32 cellular contexts compared by ENCODE assay signal in genomic region chr22:20201837-20202392, GRCh38. TPM values are rescaled to one million over a fixed set of nuclear protein-coding genes. Genes with fewer than 3 reads are reported as not detected.
"Had no signal": no experiment of that assay in that cellular context is flagged by ENCODE, and none has a peak within 500 bp of the region (broad histone marks: within the 10 kb centered on the region; RNA-seq: fewer than 3 reads in every experiment).

No MANE protein-coding gene starts in this region.

- H3K27me3 ChIP-seq: ascending aorta, dorsolateral prefrontal cortex had no signal

- H3K9me3 ChIP-seq: ascending aorta, esophagus muscularis mucosa, gastroesophageal sphincter had no signal

- H3K27ac Mint-ChIP-seq: activated B cell treated with CpG ODN at 0.5 μM for 24 hours; activated CD4-positive, alpha-beta memory T cell treated with anti-CD3 and anti-CD28 coated beads for 36 hours; activated CD4-positive, alpha-beta T cell treated with anti-CD3 and anti-CD28 coated beads, Interleukin-2, amount 10 ng/mL, durations not matched to agents 24 days and 14 days; activated CD8-positive, alpha-beta memory T cell treated with anti-CD3 and anti-CD28 coated beads, Interleukin-2, amount 10 ng/mL, durations not matched to agents 7 days and 5 days; activated CD8-positive, alpha-beta T cell treated with anti-CD3 and anti-CD28 coated beads, Interleukin-2, amount 10 ng/mL, durations not matched to agents 7 days and 5 days; activated naive CD4-positive, alpha-beta T cell treated with anti-CD3 and anti-CD28 coated beads for 36 hours; activated naive CD4-positive, alpha-beta T cell treated with anti-CD3 and anti-CD28 coated beads, Interleukin-2, amount 50 U/mL, for 72 hours; activated naive CD8-positive, alpha-beta T cell treated with anti-CD3 and anti-CD28 coated beads, Interleukin-2, amount 10 ng/mL, durations not matched to agents 7 days and 5 days; activated T-helper 1 cell treated with anti-CD3 and anti-CD28 coated beads, Interleukin-12 subunit alpha, Interleukin-12 subunit beta, Interleukin-2, Interleukin-4 antibody, amounts not matched to agents 30 ng/mL and 10 ng/mL and 1 ng/mL, durations not matched to agents 14 hours and 24 hours and 36 hours; activated T-helper 2 cell treated with anti-CD3 and anti-CD28 coated beads, Interferon-gamma antibody, Interleukin-2, Interleukin-4, amounts not matched to agents 10 μg/mL and 5 μg/mL and 100 μg/mL, durations not matched to agents 14 hours and 24 hours and 36 hours had no signal

- H3K36me3 ChIP-seq: ascending aorta, brain microvascular endothelial cell, esophagus muscularis mucosa, gastroesophageal sphincter had no signal

- DNase-seq: activated B cell treated with CpG ODN at 0.5 μM for 24 hours; activated CD4-positive, alpha-beta memory T cell treated with anti-CD3 and anti-CD28 coated beads for 36 hours; activated CD4-positive, alpha-beta T cell treated with anti-CD3 and anti-CD28 coated beads, Interleukin-2, amount 10 ng/mL, durations not matched to agents 24 days and 14 days; activated CD8-positive, alpha-beta memory T cell treated with anti-CD3 and anti-CD28 coated beads, Interleukin-2, amount 10 ng/mL, durations not matched to agents 7 days and 5 days; activated CD8-positive, alpha-beta memory T cell treated with anti-CD3 and anti-CD28 coated beads, Interleukin-2, amount 50 U/mL, for 4 hours; activated CD8-positive, alpha-beta T cell treated with anti-CD3 and anti-CD28 coated beads, Interleukin-2, amount 10 ng/mL, durations not matched to agents 7 days and 5 days; activated effector memory CD4-positive, alpha-beta T cell treated with anti-CD3 and anti-CD28 coated beads, Interleukin-2, amount 50 U/mL, for 16 hours; activated naive CD4-positive, alpha-beta T cell treated with anti-CD3 and anti-CD28 coated beads for 36 hours; activated naive CD8-positive, alpha-beta T cell treated with anti-CD3 and anti-CD28 coated beads, Interleukin-2, amount 10 ng/mL, durations not matched to agents 7 days and 5 days; activated T-cell treated with anti-CD3 and anti-CD28 coated beads, Interleukin-2, amount 50 U/mL, for 1 hour; activated T-cell treated with anti-CD3 and anti-CD28 coated beads, Interleukin-2, amount 50 U/mL, for 48 hours; brain microvascular endothelial cell; dorsolateral prefrontal cortex; effector memory CD4-positive, alpha-beta T cell; erythroblast; foreskin melanocyte; head of caudate nucleus; hippocampal formation; T-helper 2 cell had no signal

- ATAC-seq: activated CD4-positive, CD25-positive, alpha-beta regulatory T cell treated with anti-CD3 and anti-CD28 coated beads, Interleukin-2, amount 50 U/mL, for 24 hours; activated CD8-positive, alpha-beta memory T cell treated with anti-CD3 and anti-CD28 coated beads, Interleukin-2, amount 10 ng/mL, durations not matched to agents 7 days and 5 days; activated CD8-positive, alpha-beta T cell treated with anti-CD3 and anti-CD28 coated beads, Interleukin-2, amount 10 ng/mL, durations not matched to agents 7 days and 5 days; activated naive CD4-positive, alpha-beta T cell treated with anti-CD3 and anti-CD28 coated beads, Interleukin-2, amount 50 U/mL, for 72 hours; gastroesophageal sphincter had no signal

- H3K36me3 Mint-ChIP-seq: activated CD4-positive, alpha-beta memory T cell treated with anti-CD3 and anti-CD28 coated beads for 36 hours; activated CD8-positive, alpha-beta memory T cell treated with anti-CD3 and anti-CD28 coated beads, Interleukin-2, amount 10 ng/mL, durations not matched to agents 7 days and 5 days; activated naive CD4-positive, alpha-beta T cell treated with anti-CD3 and anti-CD28 coated beads, Interleukin-2, amount 50 U/mL, for 72 hours; activated naive CD8-positive, alpha-beta T cell treated with anti-CD3 and anti-CD28 coated beads, Interleukin-2, amount 10 ng/mL, durations not matched to agents 7 days and 5 days had no signal

- H3K4me3 ChIP-seq: ascending aorta, coronary artery, dorsolateral prefrontal cortex, esophagus muscularis mucosa, gastroesophageal sphincter had no signal

- H3K27me3 Mint-ChIP-seq: activated CD4-positive, alpha-beta memory T cell treated with anti-CD3 and anti-CD28 coated beads for 36 hours; activated CD4-positive, alpha-beta T cell treated with anti-CD3 and anti-CD28 coated beads, Interleukin-2, amount 10 ng/mL, durations not matched to agents 24 days and 14 days; activated CD8-positive, alpha-beta memory T cell treated with anti-CD3 and anti-CD28 coated beads, Interleukin-2, amount 10 ng/mL, durations not matched to agents 7 days and 5 days; central memory CD8-positive, alpha-beta T cell had no signal

- H3K27ac ChIP-seq: ascending aorta, brain microvascular endothelial cell, coronary artery had no signal

- H3K4me3 Mint-ChIP-seq: activated B cell treated with CpG ODN at 0.5 μM for 24 hours; activated CD4-positive, alpha-beta memory T cell treated with anti-CD3 and anti-CD28 coated beads for 36 hours; activated CD4-positive, alpha-beta T cell treated with anti-CD3 and anti-CD28 coated beads, Interleukin-2, amount 10 ng/mL, durations not matched to agents 24 days and 14 days; activated CD8-positive, alpha-beta memory T cell treated with anti-CD3 and anti-CD28 coated beads, Interleukin-2, amount 10 ng/mL, durations not matched to agents 7 days and 5 days; activated CD8-positive, alpha-beta T cell treated with anti-CD3 and anti-CD28 coated beads, Interleukin-2, amount 10 ng/mL, durations not matched to agents 7 days and 5 days; activated naive CD4-positive, alpha-beta T cell treated with anti-CD3 and anti-CD28 coated beads for 36 hours; activated naive CD8-positive, alpha-beta T cell treated with anti-CD3 and anti-CD28 coated beads, Interleukin-2, amount 10 ng/mL, durations not matched to agents 7 days and 5 days; activated T-helper 1 cell treated with anti-CD3 and anti-CD28 coated beads, Interleukin-12 subunit alpha, Interleukin-12 subunit beta, Interleukin-2, Interleukin-4 antibody, amounts not matched to agents 30 ng/mL and 10 ng/mL and 1 ng/mL, durations not matched to agents 14 hours and 24 hours and 36 hours; central memory CD8-positive, alpha-beta T cell; dendritic cell treated with granulocyte-macrophage colony-stimulating factor and Interleukin-4, amounts not matched to agents 40 ng/mL and 50 ng/mL, for 4 days had no signal

- H3K9me3 Mint-ChIP-seq: activated B cell treated with CpG ODN at 0.5 μM for 24 hours; activated CD4-positive, alpha-beta memory T cell treated with anti-CD3 and anti-CD28 coated beads for 36 hours; activated CD4-positive, alpha-beta T cell treated with anti-CD3 and anti-CD28 coated beads, Interleukin-2, amount 10 ng/mL, durations not matched to agents 24 days and 14 days; activated naive CD4-positive, alpha-beta T cell treated with anti-CD3 and anti-CD28 coated beads for 36 hours; activated naive CD4-positive, alpha-beta T cell treated with anti-CD3 and anti-CD28 coated beads, Interleukin-2, amount 50 U/mL, for 72 hours; activated naive CD8-positive, alpha-beta T cell treated with anti-CD3 and anti-CD28 coated beads, Interleukin-2, amount 10 ng/mL, durations not matched to agents 7 days and 5 days; activated T-helper 1 cell treated with anti-CD3 and anti-CD28 coated beads, Interleukin-12 subunit alpha, Interleukin-12 subunit beta, Interleukin-2, Interleukin-4 antibody, amounts not matched to agents 30 ng/mL and 10 ng/mL and 1 ng/mL, durations not matched to agents 14 hours and 24 hours and 36 hours; activated T-helper 2 cell treated with anti-CD3 and anti-CD28 coated beads, Interferon-gamma antibody, Interleukin-2, Interleukin-4, amounts not matched to agents 10 μg/mL and 5 μg/mL and 100 μg/mL, durations not matched to agents 14 hours and 24 hours and 36 hours; central memory CD8-positive, alpha-beta T cell; dendritic cell treated with granulocyte-macrophage colony-stimulating factor and Interleukin-4, amounts not matched to agents 40 ng/mL and 50 ng/mL, for 4 days had no signal

RNA-seq across cellular contexts. Expression of gene CCDC188, which starts 51.1 kb away (rescaled TPM):
- total RNA-seq: activated B cell treated with CpG ODN at 0.5 μM for 24 hours; activated CD4-positive, alpha-beta T cell treated with anti-CD3 and anti-CD28 coated beads, Interleukin-2, amount 10 ng/mL, durations not matched to agents 24 days and 14 days; activated CD8-positive, alpha-beta memory T cell treated with anti-CD3 and anti-CD28 coated beads for 36 hours; activated CD8-positive, alpha-beta memory T cell treated with anti-CD3 and anti-CD28 coated beads, Interleukin-2, amount 10 ng/mL, durations not matched to agents 7 days and 5 days; activated CD8-positive, alpha-beta T cell treated with anti-CD3 and anti-CD28 coated beads, Interleukin-2, amount 10 ng/mL, durations not matched to agents 7 days and 5 days; activated naive CD4-positive, alpha-beta T cell treated with anti-CD3 and anti-CD28 coated beads for 36 hours; activated naive CD4-positive, alpha-beta T cell treated with anti-CD3 and anti-CD28 coated beads, Interleukin-2, amount 50 U/mL, for 72 hours; ascending aorta; bronchial epithelial cell; gastroesophageal sphincter; T-helper 1 cell treated with Interleukin-12 subunit alpha and Interleukin-12 subunit beta and Interleukin-4 antibody, amounts not matched to agents 30 ng/mL and 1 ng/mL, for 36 hours had no signal
